8 cellular contexts compared by ENCODE assay signal in genomic region chr4:102501176-102501634, GRCh38. TPM values are rescaled to one million over a fixed set of nuclear protein-coding genes. Genes with fewer than 3 reads are reported as not detected.
DNase-seq lines count a peak whose midpoint lies in the region; ATAC-seq and TF ChIP-seq lines count a peak whose summit lies in the region.

Gene NFKB1 (plus strand): TSS chr4:102501359. CDS start chr4:102525519, 24,160 bp downstream.

- ATAC-seq in GM21360 (IDR thresholded peaks at IDR 0.05; ENCODE audit: unreplicated experiment) (peak; percentile 48), left ventricle myocardium superior (peak; percentile 78)

- H3K27me3 ChIP-seq in rectal smooth muscle tissue (ENCODE audit: control insufficient read depth, insufficient read depth, low read length) (no peaks in the 10 kb centered on the region), vagina (no peaks in the 10 kb centered on the region)

- no peaks in the 10 kb centered on the region for H3K9me3 ChIP-seq in vagina

- H3K27ac ChIP-seq in adipose tissue (ENCODE audit: low read depth, low read length) (peak within 1 kb of the TSS; percentile 81), rectal smooth muscle tissue (ENCODE audit: low read depth, low read length) (peak within 1 kb of the TSS; percentile 90), vagina (peak within 1 kb of the TSS; percentile 99)

- intact Hi-C loops in left ventricle myocardium superior (cut with micrococcal nuclease) (loop anchor here (10.0 kb wide), 1 partner anchor 54 kb away; no protein-coding TSS in a partner anchor), vagina (cut with DNase I) (no loop called here)

- TF ChIP-seq CTCF in vagina (IDR thresholded peaks at IDR 0.05), result no peak

- TF ChIP-seq POLR2A in vagina (IDR thresholded peaks at IDR 0.05), result no peak

- peaks cover 16% of the 10 kb centered on the region for H3K4me1 ChIP-seq in rectal smooth muscle tissue (ENCODE audit: control insufficient read depth, insufficient read depth, low read length)
- peaks cover 56% of the 10 kb centered on the region for H3K4me1 ChIP-seq in vagina

- DNase-seq in D341Med (ENCODE audit: low spot score) (peak; percentile 82), HT1080 (ENCODE audit: low read depth) (peak; percentile 64), T follicular helper cell (ENCODE audit: low read depth) (peak; percentile 77), left ventricle myocardium superior (peak; percentile 80), vagina (ENCODE audit: extremely low spot score in 2 of 2) (no peak)

- H3K4me3 ChIP-seq in rectal smooth muscle tissue (ENCODE audit: low read length), result peak within 1 kb of the TSS; percentile 71
- peak within 1 kb of the TSS; percentile 93 to 95 for H3K4me3 ChIP-seq in vagina

- peak within 1 kb of the TSS; percentile 84 for H3K9ac ChIP-seq in rectal smooth muscle tissue (ENCODE audit: low read length)

- H3K36me3 ChIP-seq in rectal smooth muscle tissue (ENCODE audit: control insufficient read depth, insufficient read depth, low read length), result no peaks in the 10 kb centered on the region
- H3K36me3 ChIP-seq in vagina, result no peaks in the 10 kb centered on the region

- 0% methylated on average over 27 to 60 of the region's 60 CpGs for WGBS in adipose tissue, 3 donors

RNA-seq across cellular contexts. Expression of gene NFKB1, which starts in this region (rescaled TPM):
- total RNA-seq in HT1080 (2014; rRNA removed; shearing (Covaris generic)), result 30.8 and 33.8 TPM in 2 replicates
- 27.1 and 29.0 TPM in 2 replicates for polyA plus RNA-seq in HT1080 (2015; cell fraction: cytosol; rRNA removed)
- 30.8 and 34.0 TPM in 2 replicates for polyA plus RNA-seq in HT1080 (2015; cell fraction: nucleus; rRNA removed)
- polyA plus RNA-seq in adipose tissue, result 10 to 100 TPM in 2 of 3 donors, 1 to 10 TPM in 1; 9.2 to 57.0 (median 22.9) TPM
- total RNA-seq in left ventricle myocardium superior, result 19.0 TPM
- total RNA-seq in vagina, result 38.5 TPM

Comparison
In these comparisons a context has a peak if more than half of its experiments do, and no peak if none do; other contexts are left out.
1. DNase-seq: peak in D341Med (single experiment), HT1080 (single experiment), T follicular helper cell (single experiment) and left ventricle myocardium superior (single experiment); none in vagina (0 of 2).
2. Peak in every context shown above with its lines, with median percentiles within 50 percentile points of each other: H3K27ac ChIP-seq.